Comparison of ENCODE assay signal across 29 cellular contexts in the genomic region with DNA sequence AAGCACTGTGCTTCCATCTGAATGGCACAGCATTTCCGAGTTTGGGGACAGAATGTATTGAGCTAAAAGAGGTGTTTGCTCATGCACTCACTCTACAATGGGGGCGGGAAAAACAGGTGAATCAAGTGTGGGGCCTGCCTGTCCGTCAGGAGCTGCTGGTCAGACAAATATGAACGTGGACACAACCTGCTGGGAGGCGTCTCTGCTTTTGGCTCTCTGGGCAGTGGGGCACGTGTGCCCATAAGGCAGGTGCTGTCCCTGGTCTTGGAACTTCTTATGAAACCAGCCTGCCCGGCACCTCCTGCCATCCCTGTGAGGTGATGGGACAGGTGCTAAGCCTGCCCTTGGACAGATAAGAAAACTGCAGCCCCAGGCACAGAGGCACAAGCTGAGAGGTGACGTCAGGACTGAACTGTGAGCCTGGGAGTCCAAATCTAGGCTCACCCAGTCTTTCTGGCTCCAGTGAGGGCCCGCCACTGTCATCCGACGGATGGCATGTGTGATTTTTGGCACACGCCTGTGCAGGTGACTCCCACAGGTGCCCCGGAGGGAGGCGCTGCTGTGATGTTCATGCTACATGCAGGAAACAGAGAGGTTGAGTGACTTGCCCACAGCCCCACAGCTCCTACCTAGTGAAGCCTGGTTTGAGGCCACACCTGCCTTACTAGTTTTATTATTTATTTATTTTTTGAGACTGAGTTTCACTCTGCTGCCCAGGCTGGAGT. TPM values are rescaled to one million over a fixed set of nuclear protein-coding genes. Genes with fewer than 3 reads are reported as not detected.
DNase-seq lines count a peak whose midpoint lies in the region; ATAC-seq and TF ChIP-seq lines count a peak whose summit lies in the region.
"Had no signal": no experiment of that assay in that cellular context is flagged by ENCODE, and none has a peak within 500 bp of the region (broad histone marks: within the 10 kb centered on the region; RNA-seq: fewer than 3 reads in every experiment).

No MANE protein-coding gene starts in this region.

- no peak overlapping the region for H3K4me3 Mint-ChIP-seq in endodermal cell
- H3K4me3 Mint-ChIP-seq: activated CD8-positive, alpha-beta T cell treated with anti-CD3 and anti-CD28 coated beads, Interleukin-2, amount 10 ng/mL, durations not matched to agents 7 days and 5 days; activated naive CD8-positive, alpha-beta T cell treated with anti-CD3 and anti-CD28 coated beads, Interleukin-2, amount 10 ng/mL, durations not matched to agents 7 days and 5 days; CD4-positive, alpha-beta memory T cell; memory B cell; T-helper 1 cell treated with Interleukin-12 subunit alpha and Interleukin-12 subunit beta and Interleukin-4 antibody, amounts not matched to agents 30 μg/mL and 1 μg/mL, for 36 hours had no signal

- WGBS in endodermal cell (ENCODE audit: insufficient coverage in 1 of 2, insufficient read length in 1 of 2), 2 experiments: 90 to 92% methylated on average over 13 to 14 of the region's 14 CpGs
- 77 to 78% methylated on average over 10 to 14 of the region's 14 CpGs for WGBS in upper lobe of left lung, 2 donors

- peak; percentile 16 for DNase-seq in activated effector memory CD4-positive, alpha-beta T cell treated with anti-CD3 and anti-CD28 coated beads, Interleukin-2, amount 50 U/mL, for 16 hours
- no peak for DNase-seq in activated effector memory CD4-positive, alpha-beta T cell treated with Interleukin-2 at 50 U/mL for 16 hours
- peak; percentile 35 for DNase-seq in endodermal cell
- DNase-seq in osteoblast (ENCODE audit: insufficient read length, low spot score, missing footprints): peak; percentile 72
- DNase-seq in upper lobe of left lung: peak in 1 of 2 donors; percentile 85
- DNase-seq in GM03348 (ENCODE audit: low spot score): no peak
- DNase-seq in SIG-M5 treated with dmso at 0.1 percent for 504 hours (lab: John Stamatoyannopoulos, UW; ENCODE audit: unreplicated experiment): no peak
- DNase-seq: 8988T; activated CD8-positive, alpha-beta T cell treated with anti-CD3 and anti-CD28 coated beads, Interleukin-2, amount 10 ng/mL, durations not matched to agents 7 days and 5 days; activated gamma-delta T cell; activated naive CD8-positive, alpha-beta T cell treated with anti-CD3 and anti-CD28 coated beads, Interleukin-2, amount 10 ng/mL, durations not matched to agents 7 days and 5 days; activated T-cell treated with anti-CD3 and anti-CD28 coated beads for 4 hours; CD4-positive, alpha-beta memory T cell; central memory CD4-positive, alpha-beta T cell; dermis blood vessel endothelial cell; KBM-7; left cardiac atrium; MM.1S; NCI-H1436 treated with DMSO at 0.1 percent for 48 hours; NCI-H82; nucleus accumbens; retina; SK-N-SH; uterus had no signal

- H3K4me2 ChIP-seq in osteoblast (ENCODE audit: insufficient read depth, low read length): no peak overlapping the region
- H3K4me2 ChIP-seq: SK-N-SH had no signal

- no peak overlapping the region for H3K4me3 ChIP-seq in endodermal cell (ENCODE audit: low read length)
- no peak overlapping the region for H3K4me3 ChIP-seq in osteoblast (ENCODE audit: insufficient read depth, low read length)
- no peak overlapping the region for H3K4me3 ChIP-seq in upper lobe of left lung
- H3K4me3 ChIP-seq: ascending aorta, uterus had no signal

- no peaks in the 10 kb centered on the region for H3K4me1 Mint-ChIP-seq in endodermal cell
- H3K4me1 Mint-ChIP-seq: CD4-positive, alpha-beta memory T cell had no signal

- H3K36me3 ChIP-seq in endodermal cell (ENCODE audit: control insufficient read depth, insufficient read depth, low read length) (no peaks in the 10 kb centered on the region), osteoblast (ENCODE audit: insufficient read depth, low read length) (no peaks in the 10 kb centered on the region), upper lobe of left lung (no peaks in the 10 kb centered on the region)
- H3K36me3 ChIP-seq: ascending aorta, uterus had no signal

- ATAC-seq in upper lobe of left lung (ENCODE audit: low FRiP score in 2 of 2): peak in 1 of 2 donors; percentile 52
- ATAC-seq in GM19324 (IDR thresholded peaks at IDR 0.05; ENCODE audit: low FRiP score, unreplicated experiment): no peak
- ATAC-seq: activated CD8-positive, alpha-beta T cell treated with anti-CD3 and anti-CD28 coated beads, Interleukin-2, amount 10 ng/mL, durations not matched to agents 7 days and 5 days; left cardiac atrium had no signal

- H4K20me1 ChIP-seq in osteoblast (ENCODE audit: insufficient read depth, low read length): no peaks in the 10 kb centered on the region

- no peaks in the 10 kb centered on the region for H3K9me3 ChIP-seq in endodermal cell (ENCODE audit: control insufficient read depth, low read length)
- no peaks in the 10 kb centered on the region for H3K9me3 ChIP-seq in osteoblast (ENCODE audit: low read depth, low read length)
- no peaks in the 10 kb centered on the region for H3K9me3 ChIP-seq in upper lobe of left lung
- H3K9me3 ChIP-seq: ascending aorta, SK-N-SH, uterus had no signal

- no peak for TF ChIP-seq CTCF in endodermal cell (conservative IDR thresholded peaks at IDR 0.05)
- no peak for TF ChIP-seq CTCF in osteoblast (IDR thresholded peaks at IDR 0.05; ENCODE audit: extremely low read depth, low read depth, low read length)
- TF ChIP-seq CTCF in upper lobe of left lung (IDR thresholded peaks at IDR 0.05): no peak

- H3K27ac Mint-ChIP-seq in endodermal cell: no peak overlapping the region
- H3K27ac Mint-ChIP-seq: activated CD8-positive, alpha-beta T cell treated with anti-CD3 and anti-CD28 coated beads, Interleukin-2, amount 10 ng/mL, durations not matched to agents 7 days and 5 days; activated naive CD8-positive, alpha-beta T cell treated with anti-CD3 and anti-CD28 coated beads, Interleukin-2, amount 10 ng/mL, durations not matched to agents 7 days and 5 days; memory B cell; T-helper 1 cell treated with Interleukin-12 subunit alpha and Interleukin-12 subunit beta and Interleukin-4 antibody, amounts not matched to agents 30 μg/mL and 1 μg/mL, for 36 hours had no signal

- TF ChIP-seq POLR2A in upper lobe of left lung (IDR thresholded peaks at IDR 0.05): no peak

- no peak overlapping the region for H2AFZ ChIP-seq in osteoblast (ENCODE audit: low read length)

- no peak overlapping the region for H3K9ac ChIP-seq in endodermal cell (ENCODE audit: extremely low read depth, low read length, poor library complexity, severe bottlenecking)
- H3K9ac ChIP-seq: SK-N-SH had no signal

- H3K27ac ChIP-seq in endodermal cell (ENCODE audit: low read depth, low read length) (no peak overlapping the region), osteoblast (ENCODE audit: low read depth, low read length) (no peak overlapping the region), upper lobe of left lung (peak overlapping the region; percentile 13 to 60 (median 34))
- H3K27ac ChIP-seq: ascending aorta, uterus had no signal

- H3K36me3 Mint-ChIP-seq in endodermal cell (ENCODE audit: low read depth): no peaks in the 10 kb centered on the region
- H3K36me3 Mint-ChIP-seq: activated naive CD8-positive, alpha-beta T cell treated with anti-CD3 and anti-CD28 coated beads, Interleukin-2, amount 10 ng/mL, durations not matched to agents 7 days and 5 days; CD4-positive, alpha-beta memory T cell had no signal

- peak in 1 of 4 donors; percentile 79 for TF ChIP-seq EP300 in upper lobe of left lung (IDR thresholded peaks at IDR 0.05)

- H3K27me3 Mint-ChIP-seq in endodermal cell (ENCODE audit: insufficient read depth): no peaks in the 10 kb centered on the region

- H3K4me1 ChIP-seq in endodermal cell (ENCODE audit: control insufficient read depth, insufficient read depth, low read length) (no peaks in the 10 kb centered on the region), osteoblast (ENCODE audit: insufficient read depth, low read length) (peaks cover 4% of the 10 kb centered on the region), upper lobe of left lung (peaks cover 0 to 4% (median 0%) of the 10 kb centered on the region in 4 donors)
- H3K4me1 ChIP-seq: uterus had no signal

- no peaks in the 10 kb centered on the region for H3K27me3 ChIP-seq in endodermal cell (ENCODE audit: control insufficient read depth, insufficient read depth, low read length, poor library complexity, severe bottlenecking)
- peaks cover 19% of the 10 kb centered on the region for H3K27me3 ChIP-seq in osteoblast (ENCODE audit: insufficient read depth, low read length)
- no peaks in the 10 kb centered on the region for H3K27me3 ChIP-seq in upper lobe of left lung
- H3K27me3 ChIP-seq: ascending aorta, uterus had no signal

- no peaks in the 10 kb centered on the region for H3K79me2 ChIP-seq in osteoblast (ENCODE audit: insufficient read depth, low read length)

- peaks cover 3% of the 10 kb centered on the region for H3K9me3 Mint-ChIP-seq in endodermal cell
- H3K9me3 Mint-ChIP-seq: T-helper 1 cell treated with Interleukin-12 subunit alpha and Interleukin-12 subunit beta and Interleukin-4 antibody, amounts not matched to agents 30 μg/mL and 1 μg/mL, for 36 hours had no signal

RNA-seq across cellular contexts. Expression of a gene that starts 51.6 kb away (rescaled TPM):
- total RNA-seq in endodermal cell (under 1 TPM; 0.20 to 0.64 TPM), osteoblast (under 0.01 and 0.29 TPM in 2 replicates), upper lobe of left lung (under 1 TPM in 4 of 6 donors, not detected in 2; 0.10 to 0.67 (median 0.55) TPM)
- polyA plus RNA-seq in endodermal cell (2013, experiment 1 of 2): 0.18 TPM
- polyA plus RNA-seq in endodermal cell (2013, experiment 2 of 2): not detected
- total RNA-seq: H4 had no signal
- polyA plus RNA-seq: CD4-positive, alpha-beta memory T cell had no signal

Comparison
In these comparisons a context has a peak if more than half of its experiments do, and no peak if none do; other contexts are left out.
1. DNase-seq: peak in activated effector memory CD4-positive, alpha-beta T cell treated with anti-CD3 and anti-CD28 coated beads, Interleukin-2, amount 50 U/mL, for 16 hours (single experiment), endodermal cell (single experiment) and osteoblast (single experiment); none in activated effector memory CD4-positive, alpha-beta T cell treated with Interleukin-2 at 50 U/mL for 16 hours (single experiment), GM03348 (single experiment) and SIG-M5 treated with dmso at 0.1 percent for 504 hours (single experiment).
2. H3K27ac ChIP-seq: peak in upper lobe of left lung (4 of 4); none in endodermal cell (single experiment) and osteoblast (single experiment).